ENCODE assay signal across 27 cellular contexts in the genomic region with DNA sequence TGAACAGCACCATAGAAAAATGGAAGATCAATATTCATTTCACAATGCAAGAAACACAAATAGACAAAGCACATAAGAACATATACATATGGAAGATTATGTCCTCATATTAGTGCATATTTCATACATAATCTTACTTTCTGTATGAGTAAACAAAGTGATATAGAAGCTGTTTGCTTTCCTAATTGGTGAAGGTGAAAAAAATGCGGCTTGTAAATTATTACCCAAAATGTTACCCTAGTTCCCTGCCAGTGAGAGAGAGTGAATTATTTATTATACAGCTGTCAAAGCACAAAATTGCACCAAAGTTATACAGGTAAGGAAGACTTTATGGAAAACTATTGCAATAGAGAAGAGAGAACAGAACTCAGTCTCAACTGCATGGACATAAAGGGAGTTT.
A peak's percentile ranks its signal among the peaks of the same experiment; 100 is the strongest.
DNase-seq lines count a peak whose midpoint lies in the region; ATAC-seq, FAIRE-seq and TF ChIP-seq lines count a peak whose summit lies in the region.
"Had no signal": no experiment of that assay in that cellular context is flagged by ENCODE, and none has a peak within 500 bp of the region (broad histone marks: within the 10 kb centered on the region; RNA-seq: fewer than 3 reads in every experiment).

No MANE protein-coding gene starts in this region.

- H3F3A ChIP-seq in PC-3 (ENCODE audit: low read length, unreplicated experiment), result no peaks in the 10 kb centered on the region

- no peak for TF ChIP-seq POLR2A in GM12878 (IDR thresholded peaks at IDR 0.05; ENCODE audit: low read depth, low read length)

- RAD21 ChIA-PET in GM12878 (lab: Charles Lee; ENCODE audit: unreplicated experiment), result interaction anchor here (1.4 to 2.2 kb wide), 5 partner anchors 11 to 50 kb away, joined by 5 to 12 read pairs (median 6); no protein-coding TSS in a partner anchor

- BruUV-seq in PC-3 (replicated peaks; lab: Mats Ljungman, UMichigan), result no TSS peak
- no TSS peak for BruUV-seq in GM12878 (replicated peaks; lab: Mats Ljungman, UMichigan)

- H3K27ac Mint-ChIP-seq in mesothelial cell of epicardium, result peak overlapping the region; percentile 28
- H3K27ac Mint-ChIP-seq: CD4-positive, alpha-beta memory T cell; HFFc6 had no signal

- H3K36me3 ChIP-seq in PC-3 (ENCODE audit: low read depth, low read length), result no peaks in the 10 kb centered on the region
- H3K36me3 ChIP-seq in GM12878 (ENCODE audit: control insufficient read depth in 2 of 2, insufficient read depth in 2 of 2, low read length in 1 of 2), result no peaks in the 10 kb centered on the region
- H3K36me3 ChIP-seq in tibial artery, result no peaks in the 10 kb centered on the region
- H3K36me3 ChIP-seq: BLaER1 treated with 17β-estradiol and CSF1 and Interleukin-3, amounts not matched to agents 10 nM and 100 nM; HAP-1; SJSA1 had no signal

- in situ Hi-C loops in GM12878 (cut with MboI), result no loop called here

- no peak overlapping the region for H3K4me3 Mint-ChIP-seq in mesothelial cell of epicardium
- H3K4me3 Mint-ChIP-seq: CD4-positive, alpha-beta memory T cell; HFFc6 had no signal

- POLR2A ChIA-PET in PC-3 (lab: Charles Lee; ENCODE audit: unreplicated experiment), result no interaction called here
- POLR2A ChIA-PET in GM12878 (lab: Charles Lee), result no interaction called here

- WGBS in GM12878 (ENCODE audit: insufficient coverage, insufficient replicate concordance, low lambda C conversion rate, missing lambda C conversion rate), result 0% methylated on average over 1 of the region's 1 CpG

- H3K9me3 ChIP-seq in PC-3 (ENCODE audit: low read length), result no peaks in the 10 kb centered on the region
- H3K9me3 ChIP-seq in GM12878 (replicated peaks; ENCODE audit: control insufficient read depth, insufficient read depth, low read length), result no peaks in the 10 kb centered on the region
- H3K9me3 ChIP-seq in tibial artery, result no peaks in the 10 kb centered on the region
- H3K9me3 ChIP-seq: A549, HAP-1, SJSA1 had no signal

- FAIRE-seq in GM12878 (lab: Jason Lieb, UNC), result no peak
- FAIRE-seq: A549, G401.6, K562 had no signal

- H3K4me3 ChIP-seq in PC-3 (ENCODE audit: low read length) (no peak overlapping the region), GM12878 (no peak overlapping the region), tibial artery (no peak overlapping the region)
- H3K4me3 ChIP-seq: A549; BLaER1 treated with 17β-estradiol and CSF1 and Interleukin-3, amounts not matched to agents 10 nM and 100 nM; HAP-1; K562; PC-9; SJSA1 had no signal

- DNase-seq in PC-3 (no peak), GM12878 (ENCODE audit: low read depth, low spot score) (no peak), mesothelial cell of epicardium (ENCODE audit: low spot score in 2 of 2, unreplicated experiment in 2 of 2) (no peak), tibial artery (no peak), NCI-H1417 treated with DMSO at 0.1 percent for 48 hours (lab: John Stamatoyannopoulos, UW) (no peak), C1 segment of cervical spinal cord (lab: John Stamatoyannopoulos, UW) (no peak), HK-2 (ENCODE audit: unreplicated experiment) (no peak)
- DNase-seq: AML-193; CD4-positive, alpha-beta memory T cell; COR-L47; DMS53; GOT3; HFFc6; NCI-H1105; NCI-H146; NCI-H1930; NCI-H2107; NCI-H524; NCI-H748 treated with DMSO at 0.1 percent for 48 hours; PC-9; Right ventricle myocardium superior had no signal

- no peaks in the 10 kb centered on the region for H3K27me3 ChIP-seq in PC-3 (ENCODE audit: low read length)
- H3K27me3 ChIP-seq in GM12878 (replicated peaks in 1 of 2; ENCODE audit: control insufficient read depth in 2 of 2, insufficient read depth in 2 of 2, low read length in 1 of 2), result no peaks in the 10 kb centered on the region
- no peaks in the 10 kb centered on the region for H3K27me3 ChIP-seq in tibial artery
- H3K27me3 ChIP-seq: BLaER1 treated with 17β-estradiol and CSF1 and Interleukin-3, amounts not matched to agents 10 nM and 100 nM; SJSA1 had no signal

- TF ChIP-seq CTCF in PC-3 (conservative IDR thresholded peaks at IDR 0.05; ENCODE audit: low read depth, low read length) (no peak), GM12878 (IDR thresholded peaks at IDR 0.05 in 2 of 3, conservative IDR thresholded peaks at IDR 0.05 in 1 of 3; ENCODE audit: control insufficient read depth in 2 of 3, extremely low read depth in 1 of 3, insufficient read depth in 1 of 3, low read depth in 3 of 3, low read length in 3 of 3) (no peak), mesothelial cell of epicardium (IDR thresholded peaks at IDR 0.05; ENCODE audit: unreplicated experiment) (no peak), tibial artery (IDR thresholded peaks at IDR 0.05) (no peak)

- H3K36me3 Mint-ChIP-seq in mesothelial cell of epicardium, result peaks cover 21% of the 10 kb centered on the region
- H3K36me3 Mint-ChIP-seq: CD4-positive, alpha-beta memory T cell had no signal

- TF ChIP-seq RAD21 in GM12878 (IDR thresholded peaks at IDR 0.05; ENCODE audit: insufficient read depth, low read depth, low read length), result no peak

- H3K4me1 Mint-ChIP-seq in mesothelial cell of epicardium, result peaks cover 9% of the 10 kb centered on the region
- H3K4me1 Mint-ChIP-seq: CD4-positive, alpha-beta memory T cell had no signal

- H3K4me1 ChIP-seq in PC-3 (ENCODE audit: insufficient read depth, low read length) (peaks cover 13% of the 10 kb centered on the region; the same call in 1 of the 2 replicates), GM12878 (ENCODE audit: control insufficient read depth, insufficient read depth, low read length) (no peaks in the 10 kb centered on the region), tibial artery (peaks cover 0 to 26% (median 2%) of the 10 kb centered on the region in 4 donors)
- H3K4me1 ChIP-seq: A549; BLaER1 treated with 17β-estradiol and CSF1 and Interleukin-3, amounts not matched to agents 10 nM and 100 nM; SJSA1 had no signal

- intact Hi-C loops in PC-3 (cut with micrococcal nuclease), result no loop called here
- intact Hi-C loops in GM12878 (cut with micrococcal nuclease; ENCODE audit: unreplicated experiment), result no loop called here
- intact Hi-C loops in tibial artery (cut with DNase I; ENCODE audit: low total_unique reads), result no loop called here

- H3K79me2 ChIP-seq in PC-3 (ENCODE audit: low read length), result no peaks in the 10 kb centered on the region
- H3K79me2 ChIP-seq in GM12878 (ENCODE audit: control insufficient read depth, insufficient read depth, low read length), result no peaks in the 10 kb centered on the region

- no peak for ATAC-seq in PC-3
- ATAC-seq in GM12878, result peak; percentile 54
- ATAC-seq: A549, K562 had no signal

- peak overlapping the region; percentile 6; the same call in 1 of the 2 replicates for H3K27ac ChIP-seq in PC-3 (ENCODE audit: low read length)
- no peak overlapping the region for H3K27ac ChIP-seq in GM12878 (ENCODE audit: control insufficient read depth, insufficient read depth)
- H3K27ac ChIP-seq in tibial artery, result peak overlapping the region; percentile 32 to 61
- H3K27ac ChIP-seq: A549; BLaER1 treated with 17β-estradiol and CSF1 and Interleukin-3, amounts not matched to agents 10 nM and 100 nM; PC-9 had no signal

- no peaks in the 10 kb centered on the region for H4K20me1 ChIP-seq in PC-3 (ENCODE audit: low read length)
- no peaks in the 10 kb centered on the region for H4K20me1 ChIP-seq in GM12878 (ENCODE audit: control insufficient read depth, insufficient read depth)
- H4K20me1 ChIP-seq: BLaER1 treated with 17β-estradiol and CSF1 and Interleukin-3, amounts not matched to agents 10 nM and 100 nM had no signal

- CTCF ChIA-PET in PC-3 (lab: Charles Lee), result no interaction called here
- CTCF ChIA-PET in GM12878 (lab: Yijun Ruan, JAX), result interaction anchor here (0.9 to 3.3 kb wide), 6 partner anchors 9 to 50 kb away, joined by 3 to 11 read pairs (median 4); no protein-coding TSS in a partner anchor

- no peaks in the 10 kb centered on the region for H3K27me3 Mint-ChIP-seq in mesothelial cell of epicardium (ENCODE audit: low read depth)
- H3K27me3 Mint-ChIP-seq: CD4-positive, alpha-beta memory T cell had no signal

- H3K4me2 ChIP-seq in PC-3 (ENCODE audit: low read length) (no peak overlapping the region), GM12878 (ENCODE audit: control insufficient read depth, insufficient read depth) (no peak overlapping the region)
- H3K4me2 ChIP-seq: A549; BLaER1 treated with 17β-estradiol and CSF1 and Interleukin-3, amounts not matched to agents 10 nM and 100 nM; PC-9 had no signal

- H3K9ac ChIP-seq in PC-3 (ENCODE audit: low read length) (no peak overlapping the region), GM12878 (ENCODE audit: control insufficient read depth, insufficient read depth, low read length) (no peak overlapping the region)
- H3K9ac ChIP-seq: BLaER1 treated with 17β-estradiol and CSF1 and Interleukin-3, amounts not matched to agents 10 nM and 100 nM had no signal

- H3K9me3 Mint-ChIP-seq in mesothelial cell of epicardium, result peaks cover 47% of the 10 kb centered on the region

- H2AFZ ChIP-seq in PC-3 (ENCODE audit: low read length) (no peak overlapping the region), GM12878 (ENCODE audit: control insufficient read depth, low read depth, low read length) (no peak overlapping the region)
- H2AFZ ChIP-seq: PC-9 had no signal

- no peak for TF ChIP-seq EP300 in GM12878 (IDR thresholded peaks at IDR 0.05; ENCODE audit: borderline replicate concordance in 1 of 2, control insufficient read depth in 1 of 2, low read depth in 2 of 2, low read length in 2 of 2)

- SMC1A ChIA-PET in GM12878 (lab: Charles Lee; ENCODE audit: uncharacterized antibody, unreplicated experiment), result interaction anchor here (1.0 to 3.4 kb wide), 10 partner anchors 9 to 228 kb away, joined by 3 to 18 read pairs (median 4); no protein-coding TSS in a partner anchor

- no peaks in the 10 kb centered on the region for H3K9me2 ChIP-seq in PC-3 (replicated peaks; ENCODE audit: low read length)

TF ChIP-seq in GM12878, 131 proteins besides CTCF, POLR2A, EP300 and RAD21:
- TF ChIP-seq MYC (IDR thresholded peaks at IDR 0.05; ENCODE audit: insufficient read depth, insufficient read length, insufficient replicate concordance, low read length, severe bottlenecking) (no peak), IKZF2 (IDR thresholded peaks at IDR 0.05) (peak in 1 of 2 experiments; percentile 23; a peak in 2 of 4 replicates), ATF7 (IDR thresholded peaks at IDR 0.05; ENCODE audit: low read depth) (peak; percentile 35; the same call in 1 of the 2 replicates), DPF2 (IDR thresholded peaks at IDR 0.05) (0 out of 2 replicates have a peak, but pooled peaks have one; percentile 21), JUNB (IDR thresholded peaks at IDR 0.05) (no peak), EZH2 (IDR thresholded peaks at IDR 0.05; ENCODE audit: borderline replicate concordance, control insufficient read depth, low read depth, low read length) (no peak), MTA2 (IDR thresholded peaks at IDR 0.05; ENCODE audit: low read depth) (peak; percentile 93), TARDBP (IDR thresholded peaks at IDR 0.05; ENCODE audit: borderline replicate concordance) (no peak)
TF ChIP-seq in GM12878: peak in this region for 4.
